19 cellular contexts compared by ENCODE assay signal in genomic region chr6:141467041-141467440, GRCh38.
A peak's percentile ranks its signal among the peaks of the same experiment; 100 is the strongest.
DNase-seq lines count a peak whose midpoint lies in the region; ATAC-seq and TF ChIP-seq lines count a peak whose summit lies in the region.
"Had no signal": no experiment of that assay in that cellular context is flagged by ENCODE, and none has a peak within 500 bp of the region (broad histone marks: within the 10 kb centered on the region; RNA-seq: fewer than 3 reads in every experiment).

No MANE protein-coding gene starts in this region.

- no peaks in the 10 kb centered on the region; the same call in 1 of the 2 replicates for H3K27me3 ChIP-seq in KMS-11 (ENCODE audit: insufficient read depth, low read depth)
- H3K27me3 ChIP-seq in neural progenitor cell, result no peaks in the 10 kb centered on the region
- H3K27me3 ChIP-seq: BLaER1 had no signal

- peak; percentile 85 for ATAC-seq in WTC11
- ATAC-seq in GM18519 (IDR thresholded peaks at IDR 0.05; ENCODE audit: low FRiP score, unreplicated experiment), result no peak
- ATAC-seq: SK-N-SH treated with all-trans-retinoic acid at 6 μM for 48 hours had no signal

- no peaks in the 10 kb centered on the region for H3K36me3 ChIP-seq in KMS-11 (ENCODE audit: insufficient read depth)
- peaks cover 6% of the 10 kb centered on the region for H3K36me3 ChIP-seq in neural progenitor cell
- H3K36me3 ChIP-seq: BLaER1 had no signal

- peaks cover 75% of the 10 kb centered on the region for H3K4me1 ChIP-seq in KMS-11 (ENCODE audit: low read depth, poor library complexity, severe bottlenecking)
- peaks cover 5% of the 10 kb centered on the region for H3K4me1 ChIP-seq in neural progenitor cell

- H3K79me2 ChIP-seq in KMS-11 (ENCODE audit: insufficient read depth, low read depth), result no peaks in the 10 kb centered on the region
- no peaks in the 10 kb centered on the region for H3K79me2 ChIP-seq in neural progenitor cell (ENCODE audit: low read depth)

- no peaks in the 10 kb centered on the region for H3F3A ChIP-seq in neural progenitor cell (ENCODE audit: low read depth)

- H2AFZ ChIP-seq in KMS-11 (ENCODE audit: low read depth) (no peak overlapping the region), neural progenitor cell (replicated peaks) (peak overlapping the region; percentile 43)

- TF ChIP-seq CTCF in KMS-11 (conservative IDR thresholded peaks at IDR 0.05; ENCODE audit: low read depth, low read length) (no peak), WTC11 (IDR thresholded peaks at IDR 0.05) (no peak), neural progenitor cell (IDR thresholded peaks at IDR 0.05) (no peak), mesothelial cell of epicardium (IDR thresholded peaks at IDR 0.05; ENCODE audit: unreplicated experiment) (no peak)

- H3K4me3 Mint-ChIP-seq in WTC11 (no peak overlapping the region), neural progenitor cell (no peak overlapping the region), mesothelial cell of epicardium (no peak overlapping the region)
- H3K4me3 Mint-ChIP-seq: CD8-positive, alpha-beta memory T cell; HFFc6; T-helper 1 cell treated with Interleukin-12 subunit alpha and Interleukin-12 subunit beta and Interleukin-4 antibody, amounts not matched to agents 30 μg/mL and 1 μg/mL, for 36 hours had no signal

- no peak overlapping the region for H3K4me3 ChIP-seq in KMS-11 (IDR thresholded peaks at IDR 0.05; ENCODE audit: insufficient read depth, low read depth, low read length)
- H3K4me3 ChIP-seq in neural progenitor cell, result no peak overlapping the region
- H3K4me3 ChIP-seq: BLaER1 had no signal

- H3K9ac ChIP-seq in KMS-11, result no peak overlapping the region
- H3K9ac ChIP-seq in neural progenitor cell, result no peak overlapping the region
- H3K9ac ChIP-seq: BLaER1 had no signal

- H3K27me3 Mint-ChIP-seq in WTC11 (ENCODE audit: low read depth) (no peaks in the 10 kb centered on the region; the same call in 1 of the 2 replicates), neural progenitor cell (ENCODE audit: insufficient read depth, low read depth) (no peaks in the 10 kb centered on the region), mesothelial cell of epicardium (ENCODE audit: low read depth) (no peaks in the 10 kb centered on the region)
- H3K27me3 Mint-ChIP-seq: CD8-positive, alpha-beta memory T cell had no signal

- H3K4me2 ChIP-seq in KMS-11 (peak overlapping the region; percentile 36; the same call in 1 of the 2 replicates), neural progenitor cell (no peak overlapping the region)
- H3K4me2 ChIP-seq: BLaER1 had no signal

- H3K4me1 Mint-ChIP-seq in WTC11 (peaks cover 49% of the 10 kb centered on the region), neural progenitor cell (peaks cover 15% of the 10 kb centered on the region), mesothelial cell of epicardium (no peaks in the 10 kb centered on the region)

- no peaks in the 10 kb centered on the region for H3K9me3 ChIP-seq in neural progenitor cell (ENCODE audit: low read depth)

- CTCF ChIA-PET in WTC11 (lab: Charles Lee), result no interaction called here

- H4K20me1 ChIP-seq in KMS-11 (ENCODE audit: insufficient read depth) (no peaks in the 10 kb centered on the region; the same call in 1 of the 2 replicates), neural progenitor cell (ENCODE audit: low read depth) (no peaks in the 10 kb centered on the region)
- H4K20me1 ChIP-seq: BLaER1 had no signal

- POLR2A ChIA-PET in WTC11 (lab: Charles Lee), result no interaction called here

- H3K27ac Mint-ChIP-seq in WTC11 (peak overlapping the region; percentile 78), neural progenitor cell (no peak overlapping the region), mesothelial cell of epicardium (no peak overlapping the region)
- H3K27ac Mint-ChIP-seq: HFFc6; T-helper 1 cell treated with Interleukin-12 subunit alpha and Interleukin-12 subunit beta and Interleukin-4 antibody, amounts not matched to agents 30 μg/mL and 1 μg/mL, for 36 hours had no signal

- H3K36me3 Mint-ChIP-seq in WTC11, result peaks cover 49% of the 10 kb centered on the region
- no peaks in the 10 kb centered on the region for H3K36me3 Mint-ChIP-seq in neural progenitor cell
- no peaks in the 10 kb centered on the region for H3K36me3 Mint-ChIP-seq in mesothelial cell of epicardium
- H3K36me3 Mint-ChIP-seq: CD8-positive, alpha-beta memory T cell had no signal

- H3K27ac ChIP-seq in KMS-11 (no peak overlapping the region), neural progenitor cell (no peak overlapping the region)
- H3K27ac ChIP-seq: 22Rv1, BLaER1 had no signal

- DNase-seq in NCI-H146 (lab: John Stamatoyannopoulos, UW) (peak; percentile 19), NCI-H146 treated with DMSO at 0.1 percent for 48 hours (lab: John Stamatoyannopoulos, UW; ENCODE audit: unreplicated experiment) (no peak), WTC11 (ENCODE audit: low spot score) (no peak), neural progenitor cell (ENCODE audit: low spot score) (no peak), mesothelial cell of epicardium (ENCODE audit: low spot score in 2 of 2, unreplicated experiment in 2 of 2) (no peak), LoVo (ENCODE audit: low spot score) (no peak)
- DNase-seq: CD8-positive, alpha-beta memory T cell; GOT3; HFFc6; NCI-H187 treated with DMSO at 0.1 percent for 48 hours; NCI-H2171 treated with DMSO at 0.1 percent for 48 hours; NCI-H510A treated with DMSO at 0.1 percent for 48 hours; PC-3 had no signal

- H3K9me3 Mint-ChIP-seq in WTC11 (peaks cover 50% of the 10 kb centered on the region), neural progenitor cell (peaks cover 2% of the 10 kb centered on the region), mesothelial cell of epicardium (peaks cover 20% of the 10 kb centered on the region)
- H3K9me3 Mint-ChIP-seq: T-helper 1 cell treated with Interleukin-12 subunit alpha and Interleukin-12 subunit beta and Interleukin-4 antibody, amounts not matched to agents 30 μg/mL and 1 μg/mL, for 36 hours had no signal

TF ChIP-seq in WTC11, 78 proteins besides CTCF, POLR2A, EP300 and RAD21:
- TF ChIP-seq, protein P1, sequence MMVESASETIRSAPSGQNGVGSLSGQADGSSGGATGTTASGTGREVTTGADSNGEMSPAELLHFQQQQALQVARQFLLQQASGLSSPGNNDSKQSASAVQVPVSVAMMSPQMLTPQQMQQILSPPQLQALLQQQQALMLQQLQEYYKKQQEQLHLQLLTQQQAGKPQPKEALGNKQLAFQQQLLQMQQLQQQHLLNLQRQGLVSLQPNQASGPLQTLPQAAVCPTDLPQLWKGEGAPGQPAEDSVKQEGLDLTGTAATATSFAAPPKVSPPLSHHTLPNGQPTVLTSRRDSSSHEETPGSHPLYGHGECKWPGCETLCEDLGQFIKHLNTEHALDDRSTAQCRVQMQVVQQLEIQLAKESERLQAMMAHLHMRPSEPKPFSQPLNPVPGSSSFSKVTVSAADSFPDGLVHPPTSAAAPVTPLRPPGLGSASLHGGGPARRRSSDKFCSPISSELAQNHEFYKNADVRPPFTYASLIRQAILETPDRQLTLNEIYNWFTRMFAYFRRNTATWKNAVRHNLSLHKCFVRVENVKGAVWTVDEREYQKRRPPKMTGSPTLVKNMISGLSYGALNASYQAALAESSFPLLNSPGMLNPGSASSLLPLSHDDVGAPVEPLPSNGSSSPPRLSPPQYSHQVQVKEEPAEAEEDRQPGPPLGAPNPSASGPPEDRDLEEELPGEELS (CRISPR knock-in tag; IDR thresholded peaks at IDR 0.05), result peak; percentile 47; the same call in 1 of the 2 replicates
- TF ChIP-seq ETV6 (CRISPR knock-in tag; IDR thresholded peaks at IDR 0.05), result peak; percentile 63; the same call in 1 of the 2 replicates
- TF ChIP-seq HMGA2 (CRISPR knock-in tag; IDR thresholded peaks at IDR 0.05), result no peak
- no peak for TF ChIP-seq OVOL2 (CRISPR knock-in tag; IDR thresholded peaks at IDR 0.05; ENCODE audit: borderline replicate concordance)
- 0 out of 2 replicates have a peak, but pooled peaks have one; percentile 10 for TF ChIP-seq ZNF425 (CRISPR knock-in tag; conservative IDR thresholded peaks at IDR 0.05)
